12 cellular contexts compared by ENCODE assay signal in the genomic region with DNA sequence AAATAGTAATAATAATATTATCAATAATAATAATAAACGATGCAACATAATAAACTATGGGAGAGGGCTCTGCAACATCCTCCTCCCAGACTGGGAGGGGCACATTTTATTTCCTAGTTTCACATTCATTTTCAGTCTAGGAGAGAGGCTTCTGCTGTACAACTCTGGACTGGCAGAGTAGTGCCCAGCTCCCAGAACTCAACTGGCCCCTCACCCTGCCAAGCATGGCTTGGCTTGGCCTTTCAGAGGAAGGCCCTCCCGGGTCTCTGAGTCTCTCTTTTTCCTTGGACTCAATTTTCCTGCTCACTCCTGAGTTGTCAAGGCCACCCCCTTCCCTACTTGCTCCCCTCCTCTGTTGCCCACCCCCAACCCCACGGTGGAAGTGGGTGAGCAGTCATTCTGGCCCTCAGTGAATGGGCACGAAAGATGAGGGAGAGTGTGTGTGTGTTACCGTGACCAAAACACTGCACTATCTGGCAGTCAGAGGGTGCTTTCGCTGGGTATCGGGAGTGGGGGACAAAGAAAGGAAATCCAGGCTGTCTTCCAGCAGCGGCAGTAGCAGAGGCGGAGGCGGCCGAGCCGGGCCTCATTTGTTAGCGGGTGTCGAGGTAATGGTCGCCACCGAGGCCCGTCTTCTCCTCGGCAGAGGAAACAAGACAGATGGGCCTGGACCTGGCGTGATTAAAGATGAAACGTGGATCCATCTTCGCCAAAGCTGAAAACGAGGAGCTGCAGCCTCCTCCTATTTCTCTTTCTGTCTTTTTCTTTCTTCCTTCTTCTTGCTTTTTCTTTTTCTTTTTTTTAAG. TPM values are rescaled to one million over a fixed set of nuclear protein-coding genes. Genes with fewer than 3 reads are reported as not detected.
DNase-seq lines count a peak whose midpoint lies in the region; ATAC-seq and TF ChIP-seq lines count a peak whose summit lies in the region.
"Had no signal": no experiment of that assay in that cellular context is flagged by ENCODE, and none has a peak within 500 bp of the region (broad histone marks: within the 10 kb centered on the region; RNA-seq: fewer than 3 reads in every experiment).

No MANE protein-coding gene starts in this region.

- H3K4me2 ChIP-seq in SK-N-SH = no peak overlapping the region

- 23% methylated on average over 22 of the region's 22 CpGs for WGBS in SK-N-SH (ENCODE audit: low lambda C conversion rate)
- WGBS in stomach, 5 donors = 22 to 29% (median 24%) methylated on average over 22 of the region's 22 CpGs

- H3K9me2 ChIP-seq in SK-N-SH = no peaks in the 10 kb centered on the region

- no peaks in the 10 kb centered on the region for H3K79me2 ChIP-seq in SK-N-SH (ENCODE audit: insufficient read depth)

- TF ChIP-seq RAD21 in SK-N-SH (IDR thresholded peaks at IDR 0.05; ENCODE audit: low read length) = no peak

- peaks cover 4% of the 10 kb centered on the region for H3F3A ChIP-seq in SK-N-SH (replicated peaks; ENCODE audit: insufficient read depth)

- H3K36me3 Mint-ChIP-seq in activated CD4-positive, alpha-beta memory T cell treated with anti-CD3 and anti-CD28 coated beads for 36 hours = no peaks in the 10 kb centered on the region

- H3K27ac Mint-ChIP-seq in activated CD4-positive, alpha-beta memory T cell treated with anti-CD3 and anti-CD28 coated beads for 36 hours = no peak overlapping the region

- H3K27ac ChIP-seq in SK-N-SH (ENCODE audit: low read depth in 2 of 2, low read length in 1 of 2) = no peak overlapping the region
- H3K27ac ChIP-seq in stomach = peak overlapping the region; percentile 69 to 95 (median 93)
- H3K27ac ChIP-seq: foreskin keratinocyte, neutrophil had no signal

- TF ChIP-seq CTCF in SK-N-SH (IDR thresholded peaks at IDR 0.05) = no peak
- TF ChIP-seq CTCF in stomach (IDR thresholded peaks at IDR 0.05) = no peak

- H3K4me1 Mint-ChIP-seq in activated CD4-positive, alpha-beta memory T cell treated with anti-CD3 and anti-CD28 coated beads for 36 hours (ENCODE audit: low read depth) = peaks cover 27% of the 10 kb centered on the region

- CTCF ChIA-PET in SK-N-SH (lab: Yijun Ruan, JAX) = interaction anchor here (1.1 to 1.6 kb wide), 3 partner anchors 17 to 240 kb away, joined by 3 to 5 read pairs (median 3); no protein-coding TSS in a partner anchor
- CTCF ChIA-PET in activated CD4-positive, alpha-beta memory T cell treated with anti-CD3 and anti-CD28 coated beads for 36 hours (lab: Charles Lee) = interaction anchor here (1.0 to 2.1 kb wide), 2 partner anchors 12 to 84 kb away, joined by 3 to 5 read pairs; no protein-coding TSS in a partner anchor

- no peak overlapping the region for H3K4me3 ChIP-seq in SK-N-SH (ENCODE audit: low read depth in 2 of 2, low read length in 1 of 2)
- H3K4me3 ChIP-seq in iPS-15b (ENCODE audit: low read depth, low read length) = peak overlapping the region; percentile 3
- H3K4me3 ChIP-seq in stomach = peak overlapping the region; percentile 57 to 61 (median 58)

- H3K4me1 ChIP-seq in SK-N-SH (ENCODE audit: control insufficient read depth in 1 of 2, insufficient read depth in 2 of 2, low read depth in 1 of 2, low read length in 1 of 2) (no peaks in the 10 kb centered on the region; a peak in 1 of 4 replicates), iPS-15b (ENCODE audit: control insufficient read depth, insufficient read depth, low read length) (no peaks in the 10 kb centered on the region), stomach (peaks cover 17 to 69% (median 45%) of the 10 kb centered on the region in 4 donors)
- H3K4me1 ChIP-seq: foreskin keratinocyte had no signal

- H3K36me3 ChIP-seq in SK-N-SH (replicated peaks in 1 of 2; ENCODE audit: control insufficient read depth in 1 of 2, insufficient read depth in 2 of 2, low read length in 1 of 2) (no peaks in the 10 kb centered on the region), iPS-15b (ENCODE audit: control insufficient read depth, insufficient read depth, low read length) (no peaks in the 10 kb centered on the region), stomach (no peaks in the 10 kb centered on the region)
- H3K36me3 ChIP-seq: neutrophil had no signal

- H2AFZ ChIP-seq in SK-N-SH (ENCODE audit: low read depth) = no peak overlapping the region

- peaks cover 24% of the 10 kb centered on the region for H3K27me3 Mint-ChIP-seq in activated CD4-positive, alpha-beta memory T cell treated with anti-CD3 and anti-CD28 coated beads for 36 hours

- H4K20me1 ChIP-seq in SK-N-SH (ENCODE audit: insufficient read depth) = peaks cover 9% of the 10 kb centered on the region; the same call in 1 of the 2 replicates

- no peak for ATAC-seq in SK-N-SH treated with all-trans-retinoic acid at 6 μM for 48 hours
- no peak for ATAC-seq in HG02642 (IDR thresholded peaks at IDR 0.05; ENCODE audit: poor library complexity, unreplicated experiment)
- ATAC-seq: foreskin keratinocyte had no signal

- no peak overlapping the region for H3K9ac ChIP-seq in SK-N-SH
- no peak overlapping the region for H3K9ac ChIP-seq in iPS-15b (ENCODE audit: low read depth, low read length)

- TF ChIP-seq EP300 in SK-N-SH (IDR thresholded peaks at IDR 0.05; ENCODE audit: borderline replicate concordance in 1 of 2, low read depth in 1 of 2, low read length in 1 of 2) = no peak
- TF ChIP-seq EP300 in stomach (IDR thresholded peaks at IDR 0.05) = no peak

- TF ChIP-seq POLR2A in stomach (IDR thresholded peaks at IDR 0.05) = no peak

- H3K9me3 Mint-ChIP-seq in activated CD4-positive, alpha-beta memory T cell treated with anti-CD3 and anti-CD28 coated beads for 36 hours = no peaks in the 10 kb centered on the region

- H3K4me3 Mint-ChIP-seq in activated CD4-positive, alpha-beta memory T cell treated with anti-CD3 and anti-CD28 coated beads for 36 hours = peak overlapping the region; percentile 13

- POLR2A ChIA-PET in SK-N-SH (lab: Yijun Ruan, JAX) = no interaction called here
- POLR2A ChIA-PET in activated CD4-positive, alpha-beta memory T cell treated with anti-CD3 and anti-CD28 coated beads for 36 hours (lab: Charles Lee) = no interaction called here

- H3K27me3 ChIP-seq in SK-N-SH (ENCODE audit: insufficient read depth) (peaks cover 94% of the 10 kb centered on the region), iPS-15b (ENCODE audit: control insufficient read depth, insufficient read depth, low read length) (peaks cover 96% of the 10 kb centered on the region), stomach (peaks cover 0 to 100% (median 80%) of the 10 kb centered on the region in 3 donors)

- intact Hi-C loops in activated CD4-positive, alpha-beta memory T cell treated with anti-CD3 and anti-CD28 coated beads for 36 hours (cut with micrococcal nuclease) = loop anchor here (5.0 kb wide), 1 partner anchor 34 kb away; no protein-coding TSS in a partner anchor
- intact Hi-C loops in stomach (cut with DNase I; ENCODE audit: low total_unique reads) = no loop called here

- H3K9me3 ChIP-seq in SK-N-SH (no peaks in the 10 kb centered on the region), iPS-15b (ENCODE audit: control insufficient read depth, insufficient read depth, low read length) (no peaks in the 10 kb centered on the region), stomach (no peaks in the 10 kb centered on the region)
- H3K9me3 ChIP-seq: neutrophil had no signal

- no peak for DNase-seq in SK-N-SH
- DNase-seq in activated CD4-positive, alpha-beta memory T cell treated with anti-CD3 and anti-CD28 coated beads for 36 hours = no peak
- no peak for DNase-seq in stomach
- no peak for DNase-seq in NCI-H1105 (lab: John Stamatoyannopoulos, UW)
- DNase-seq in NCI-H1694 treated with DMSO at 0.1 percent for 48 hours (lab: John Stamatoyannopoulos, UW) = no peak
- DNase-seq: activated effector memory CD4-positive, alpha-beta T cell treated with Interleukin-2 at 50 U/mL for 16 hours; foreskin keratinocyte; SW 1271 had no signal

TF ChIP-seq in SK-N-SH treated with all-trans-retinoic acid at 6 μM for 48 hours, 23 proteins besides CTCF, POLR2A, EP300 and RAD21 (continues in another document):
- TF ChIP-seq ISL1 (CRISPR knock-in tag; IDR thresholded peaks at IDR 0.05) (no peak), ZC3H10 (CRISPR knock-in tag; IDR thresholded peaks at IDR 0.05) (no peak), OSR1 (CRISPR knock-in tag; IDR thresholded peaks at IDR 0.05) (no peak), PPARA (CRISPR knock-in tag; IDR thresholded peaks at IDR 0.05; ENCODE audit: borderline replicate concordance) (no peak), ZNF565 (CRISPR knock-in tag; conservative IDR thresholded peaks at IDR 0.05; ENCODE audit: low read depth) (no peak)

RNA-seq across cellular contexts. Expression of a gene that starts 2.3 kb away (rescaled TPM):
- polyA plus RNA-seq in SK-N-SH (2012; rRNA removed) (0.03 TPM in 2 replicates), stomach (1 to 10 TPM; 1.7 to 4.6 (median 2.6) TPM)
- 0.03 TPM in 2 replicates for polyA plus RNA-seq in SK-N-SH (2012; cell fraction: cytosol; rRNA removed)
- polyA plus RNA-seq in SK-N-SH (2012; cell fraction: nucleus; rRNA removed) = 0.04 and 0.05 TPM in 2 replicates
- 1 to 10 TPM; 2.3 TPM for total RNA-seq in activated CD4-positive, alpha-beta memory T cell treated with anti-CD3 and anti-CD28 coated beads for 36 hours
- total RNA-seq in stomach = 1 to 10 TPM in 1 of 5 donors, under 1 TPM in 2, not detected in 2; 0.45 to 5.1 (median 0.58) TPM

RNA-seq across cellular contexts. Expression of a gene that starts 14.2 kb away (rescaled TPM):
- polyA plus RNA-seq in SK-N-SH (2012; rRNA removed) (0.10 and 0.46 TPM in 2 replicates), stomach (1 to 10 TPM; 2.8 to 9.5 (median 3.8) TPM)
- 0.16 and 0.17 TPM in 2 replicates for polyA plus RNA-seq in SK-N-SH (2012; cell fraction: cytosol; rRNA removed)
- polyA plus RNA-seq in SK-N-SH (2012; cell fraction: nucleus; rRNA removed) = 0.64 and 1.1 TPM in 2 replicates
- total RNA-seq in activated CD4-positive, alpha-beta memory T cell treated with anti-CD3 and anti-CD28 coated beads for 36 hours = 1 to 10 TPM; 2.6 TPM
- total RNA-seq in stomach = 10 to 100 TPM in 4 of 5 donors, 1 to 10 TPM in 1; 6.1 to 77.6 (median 17.0) TPM

RNA-seq across cellular contexts. Expression of a gene that starts 17.7 kb away (rescaled TPM):
- polyA plus RNA-seq in SK-N-SH (2012; rRNA removed) (not detected in 2 replicates), stomach (1 to 10 TPM; 2.2 to 2.7 (median 2.4) TPM)
- polyA plus RNA-seq in SK-N-SH (2012; cell fraction: cytosol; rRNA removed) = 0.01 TPM in 1 of 2 replicates, not detected in the other
- not detected in 2 replicates for polyA plus RNA-seq in SK-N-SH (2012; cell fraction: nucleus; rRNA removed)
- not detected for total RNA-seq in activated CD4-positive, alpha-beta memory T cell treated with anti-CD3 and anti-CD28 coated beads for 36 hours
- total RNA-seq in stomach = 10 to 100 TPM in 2 of 5 donors, under 1 TPM in 2, not detected in 1; 0.43 to 50.4 (median 6.2) TPM
- total RNA-seq: foreskin keratinocyte had no signal
- polyA plus RNA-seq: foreskin keratinocyte had no signal

RNA-seq across cellular contexts. Expression of a gene that starts 28.9 kb away (rescaled TPM):
- polyA plus RNA-seq in SK-N-SH (2012; rRNA removed) (not detected in 2 replicates), stomach (10 to 100 TPM in 1 of 3 donors, 1 to 10 TPM in 2; 5.7 to 10.2 (median 7.8) TPM)
- not detected in 2 replicates for polyA plus RNA-seq in SK-N-SH (2012; cell fraction: cytosol; rRNA removed)
- polyA plus RNA-seq in SK-N-SH (2012; cell fraction: nucleus; rRNA removed) = not detected in 2 replicates
- total RNA-seq in activated CD4-positive, alpha-beta memory T cell treated with anti-CD3 and anti-CD28 coated beads for 36 hours = under 1 TPM; 0.21 to 0.22 TPM
- total RNA-seq in stomach = 100 to 1,000 TPM in 1 of 5 donors, 10 to 100 TPM in 3, 1 to 10 TPM in 1; 4.2 to 150 (median 11.9) TPM
- total RNA-seq: foreskin keratinocyte had no signal
- polyA plus RNA-seq: foreskin keratinocyte had no signal

RNA-seq across cellular contexts. Expression of a gene that starts 31.0 kb away (rescaled TPM):
- 1.2 and 1.9 TPM in 2 replicates for polyA plus RNA-seq in SK-N-SH (2012; rRNA removed)
- polyA plus RNA-seq in SK-N-SH (2012; cell fraction: cytosol; rRNA removed) = 0.73 and 1.1 TPM in 2 replicates
- polyA plus RNA-seq in SK-N-SH (2012; cell fraction: nucleus; rRNA removed) = 2.6 and 3.2 TPM in 2 replicates
- total RNA-seq in activated CD4-positive, alpha-beta memory T cell treated with anti-CD3 and anti-CD28 coated beads for 36 hours = 10 to 100 TPM; 13.3 to 16.8 TPM
- 10 to 100 TPM in 3 of 5 donors, 1 to 10 TPM in 2; 6.7 to 83.0 (median 10.5) TPM for total RNA-seq in stomach
- polyA plus RNA-seq in stomach = 10 to 100 TPM; 11.3 to 22.2 (median 13.4) TPM

Comparison
In these comparisons a context has a peak if more than half of its experiments do, and no peak if none do; other contexts are left out.
1. H3K27ac ChIP-seq: peak in stomach (5 of 5); none in SK-N-SH (0 of 2).
2. H3K4me3 ChIP-seq: peak in iPS-15b (single experiment) and stomach (4 of 4); none in SK-N-SH (0 of 2).